16 cellular contexts compared by ENCODE assay signal in genomic region chr5:127367912-127368468, GRCh38.
"Had no signal": no experiment of that assay in that cellular context is flagged by ENCODE, and none has a peak within 500 bp of the region (broad histone marks: within the 10 kb centered on the region; RNA-seq: fewer than 3 reads in every experiment).

No MANE protein-coding gene starts in this region.

- H3K27ac ChIP-seq: body of pancreas, colonic mucosa, right atrium auricular region, tibial artery had no signal

- FAIRE-seq: kidney had no signal

- DNase-seq: activated CD4-positive, alpha-beta T cell treated with anti-CD3 and anti-CD28 coated beads, Interleukin-2, amount 10 ng/mL, durations not matched to agents 24 days and 14 days; activated CD8-positive, alpha-beta T cell treated with anti-CD3 and anti-CD28 coated beads for 36 hours; activated naive CD4-positive, alpha-beta T cell treated with anti-CD3 and anti-CD28 coated beads for 36 hours; activated T-cell treated with anti-CD3 and anti-CD28 coated beads, Interleukin-2, amount 50 U/mL, for 24 hours; body of pancreas; colonic mucosa; gastrocnemius medialis; head of caudate nucleus; kidney; midbrain; stimulated activated CD4-positive, alpha-beta T cell treated with anti-CD3 and anti-CD28 coated beads, Interleukin-2, amount 100 ng/mL, for 24 hours; stimulated activated naive CD8-positive, alpha-beta T cell treated with anti-CD3 and anti-CD28 coated beads, Interleukin-15, Interleukin-2, amounts not matched to agents 100 U/mL and 50 U/mL, for 24 hours; substantia nigra; T1000; tibial artery had no signal
